Comparison of ENCODE assay signal across 25 cellular contexts in the genomic region with DNA sequence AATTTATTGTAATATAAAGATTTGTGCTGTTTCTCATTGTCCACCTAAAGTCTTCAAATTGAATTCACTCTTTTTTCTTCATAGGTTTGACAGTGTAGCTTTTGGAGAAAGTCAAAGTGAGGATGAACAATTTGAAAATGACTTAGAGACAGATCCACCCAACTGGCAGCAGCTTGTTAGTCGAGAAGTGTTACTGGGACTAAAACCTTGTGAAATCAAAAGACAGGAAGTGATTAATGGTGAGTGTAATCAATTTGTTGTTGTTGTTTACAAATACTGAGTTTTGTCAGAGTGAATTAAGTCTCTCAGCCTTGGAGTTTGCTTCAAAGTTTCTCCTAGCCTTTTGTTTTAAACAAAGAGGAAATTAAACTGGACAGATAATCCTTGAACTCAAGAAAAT. TPM values are rescaled to one million over a fixed set of nuclear protein-coding genes. Genes with fewer than 3 reads are reported as not detected.
"Had no signal": no experiment of that assay in that cellular context is flagged by ENCODE, and none has a peak within 500 bp of the region (broad histone marks: within the 10 kb centered on the region; RNA-seq: fewer than 3 reads in every experiment).

No MANE protein-coding gene starts in this region.

- H3K36me3 ChIP-seq: ovary, uterus had no signal

- H3K4me1 ChIP-seq: right lobe of liver, uterus had no signal

- H3K27me3 ChIP-seq: ovary, right lobe of liver, uterus had no signal

- H3K9me3 ChIP-seq: ovary, right lobe of liver, uterus had no signal

- H3K27ac ChIP-seq: ovary, right lobe of liver, skin epidermis, uterus had no signal

- DNase-seq: activated effector memory CD4-positive, alpha-beta T cell treated with Interleukin-2 at 50 U/mL for 16 hours; activated naive CD4-positive, alpha-beta T cell treated with Interleukin-2 at 50 U/mL for 16 hours; activated naive CD8-positive, alpha-beta T cell treated with anti-CD3 and anti-CD28 coated beads for 36 hours; activated T-cell treated with anti-CD3 and anti-CD28 coated beads for 4 hours; erythroblast; foreskin fibroblast; head of caudate nucleus; hippocampal formation; left cardiac atrium; left ventricle myocardium superior; naive B cell; nephron progenitor cell; ovary; right lobe of liver; stimulated activated CD4-positive, alpha-beta T cell treated with anti-CD3 and anti-CD28 coated beads, Interleukin-4, amount 100 ng/mL, for 24 hours; stimulated activated CD8-positive, alpha-beta memory T cell treated with anti-CD3 and anti-CD28 coated beads, Interleukin-4, amount 100 ng/mL, for 48 hours; stimulated activated naive CD8-positive, alpha-beta T cell treated with anti-CD3 and anti-CD28 coated beads, Interleukin-15, amount 100 ng/mL, for 72 hours; substantia nigra; T-helper 2 cell; uterus had no signal

- H3K4me3 ChIP-seq: ovary, right lobe of liver, skin epidermis, uterus had no signal

- ATAC-seq: left cardiac atrium; left ventricle myocardium superior; right lobe of liver; stimulated activated memory B cell treated with anti-CD40 and anti-IgM and Interleukin-4, amounts not matched to agents 10 μg/mL and 1 μg/mL and 100 μg/mL, for 72 hours; stimulated activated naive CD8-positive, alpha-beta T cell treated with anti-CD3 and anti-CD28 coated beads, Interleukin-15, amount 100 ng/mL, for 72 hours; WTC11 had no signal

RNA-seq across cellular contexts. Expression of gene GRIK4, which starts 53.6 kb away (rescaled TPM):
- total RNA-seq: progenitor cell of endocrine pancreas had no signal
- polyA plus RNA-seq: keratinocyte had no signal
